Comparison of ENCODE assay signal across 9 cellular contexts in genomic region chr7:1028775-1029636, GRCh38. TPM values are rescaled to one million over a fixed set of nuclear protein-coding genes. Genes with fewer than 3 reads are reported as not detected.
A peak's percentile ranks its signal among the peaks of the same experiment; 100 is the strongest.
DNase-seq lines count a peak whose midpoint lies in the region; ATAC-seq and TF ChIP-seq lines count a peak whose summit lies in the region.
"Had no signal": no experiment of that assay in that cellular context is flagged by ENCODE, and none has a peak within 500 bp of the region (broad histone marks: within the 10 kb centered on the region; RNA-seq: fewer than 3 reads in every experiment).

No MANE protein-coding gene starts in this region.

- intact Hi-C loops in CD4-positive, alpha-beta T cell (cut with DNase I, micrococcal nuclease) = no loop called here
- intact Hi-C loops in OCI-LY7 (cut with micrococcal nuclease; ENCODE audit: unreplicated experiment) = loop anchor here (5.0 kb wide), 2 partner anchors 123 to 478 kb away; no protein-coding TSS in a partner anchor

- H3K27me3 Mint-ChIP-seq in CD4-positive, alpha-beta T cell = no peaks in the 10 kb centered on the region

- TSS peak; percentile 57 for BruUV-seq in OCI-LY7 (replicated peaks; lab: Mats Ljungman, UMichigan)

- 53 to 55% methylated on average over 18 of the region's 18 CpGs for WGBS in esophagus, 2 donors

- H3K36me3 ChIP-seq in HEK293 (ENCODE audit: control insufficient read depth in 2 of 2, insufficient read depth in 1 of 2, low read length in 2 of 2) (peaks cover 0 to 18% of the 10 kb centered on the region in 2 experiments; a peak in 1 of 3 replicates), OCI-LY7 (ENCODE audit: insufficient read depth, low read length) (peaks cover 21% of the 10 kb centered on the region; the same call in 1 of the 2 replicates), esophagus (ENCODE audit: control insufficient read depth in 2 of 2, insufficient read depth in 2 of 2, low read length in 1 of 2) (peaks cover 0 to 6% of the 10 kb centered on the region in 2 donors), mucosa of rectum (ENCODE audit: control insufficient read depth in 2 of 2, insufficient read depth in 2 of 2, low read length in 2 of 2) (peaks cover 0 to 3% of the 10 kb centered on the region in 2 donors)

- H3K4me1 Mint-ChIP-seq in CD4-positive, alpha-beta T cell (ENCODE audit: low read depth) = peaks cover 52% of the 10 kb centered on the region

- H3K36me3 Mint-ChIP-seq in CD4-positive, alpha-beta T cell (ENCODE audit: low read depth) = peaks cover 20% of the 10 kb centered on the region

- POLR2A ChIA-PET in CD4-positive, alpha-beta T cell (lab: Charles Lee) = interaction anchor here (0.6 to 1.1 kb wide), 2 partner anchors 14 to 16 kb away, joined by 3 to 4 read pairs; partner anchors contain the start of gene GPR146
- POLR2A ChIA-PET in HEK293 (lab: Yijun Ruan, JAX) = no interaction called here
- POLR2A ChIA-PET in OCI-LY7 (lab: Charles Lee) = no interaction called here

- no peaks in the 10 kb centered on the region for H3K27me3 ChIP-seq in CD4-positive, alpha-beta T cell (ENCODE audit: control insufficient read depth, insufficient read depth, low read length)
- H3K27me3 ChIP-seq in esophagus (ENCODE audit: control insufficient read depth in 1 of 2, insufficient read depth in 2 of 2, low read length in 2 of 2) (no peaks in the 10 kb centered on the region), mucosa of rectum (ENCODE audit: control insufficient read depth in 2 of 2, insufficient read depth in 2 of 2, low read length in 2 of 2) (no peaks in the 10 kb centered on the region)

- H3K9me3 Mint-ChIP-seq in CD4-positive, alpha-beta T cell = no peaks in the 10 kb centered on the region

- peak overlapping the region; percentile 51; the same call in 1 of the 2 replicates for H2AFZ ChIP-seq in OCI-LY7 (ENCODE audit: low read length)

- DNase-seq in CD4-positive, alpha-beta T cell = peak; percentile 33 to 61 (median 50)
- DNase-seq in OCI-LY7 (ENCODE audit: low spot score) = peak; percentile 62
- DNase-seq in activated T-cell treated with anti-CD3 and anti-CD28 coated beads, Interleukin-2, amount 50 U/mL, for 1 hour = peak; percentile 58
- peak; percentile 77 for DNase-seq in stimulated activated CD8-positive, alpha-beta memory T cell treated with anti-CD3 and anti-CD28 coated beads, Interleukin-4, amount 100 ng/mL, for 48 hours

- CTCF ChIA-PET in CD4-positive, alpha-beta T cell (lab: Charles Lee) = interaction anchor here (1.1 to 1.2 kb wide), 2 partner anchors 15 to 36 kb away, joined by 3 to 4 read pairs; partner anchors contain the start of gene GPR146
- CTCF ChIA-PET in HEK293 (lab: Yijun Ruan, JAX) (interaction anchor here (1.4 kb wide), 1 partner anchor 36 kb away, joined by 4 read pairs; no protein-coding TSS in a partner anchor), OCI-LY7 (lab: Charles Lee; ENCODE audit: unreplicated experiment) (no interaction called here)

- H3K27ac ChIP-seq in CD4-positive, alpha-beta T cell (ENCODE audit: low read depth, low read length) = peak overlapping the region; percentile 23
- H3K27ac ChIP-seq in HEK293 (ENCODE audit: extremely low read depth, low read depth, low read length) (peak overlapping the region; percentile 76; the same call in 1 of the 2 replicates), OCI-LY7 (ENCODE audit: low read depth, low read length, poor library complexity, severe bottlenecking) (peak overlapping the region; percentile 95), esophagus (ENCODE audit: low read depth in 2 of 2, low read length in 1 of 2) (peak overlapping the region; percentile 90), mucosa of rectum (ENCODE audit: low read depth in 2 of 2, low read length in 2 of 2) (peak overlapping the region; percentile 90)

- H3K4me1 ChIP-seq in HEK293 (ENCODE audit: control insufficient read depth, insufficient read depth, low read length) = peaks cover 10% of the 10 kb centered on the region; the same call in 1 of the 2 replicates
- H3K4me1 ChIP-seq in OCI-LY7 (ENCODE audit: insufficient read depth, low read length, poor library complexity, severe bottlenecking) = peaks cover 61% of the 10 kb centered on the region
- peaks cover 0 to 11% of the 10 kb centered on the region in 2 donors for H3K4me1 ChIP-seq in esophagus (ENCODE audit: control insufficient read depth in 2 of 2, insufficient read depth in 2 of 2, low read length in 1 of 2)
- peaks cover 10 to 23% of the 10 kb centered on the region in 2 donors for H3K4me1 ChIP-seq in mucosa of rectum (ENCODE audit: control insufficient read depth in 2 of 2, insufficient read depth in 2 of 2, low read length in 2 of 2)

- peak overlapping the region; percentile 84 for H3K27ac Mint-ChIP-seq in CD4-positive, alpha-beta T cell

- H3K4me3 Mint-ChIP-seq in CD4-positive, alpha-beta T cell = peak overlapping the region; percentile 93

- H3K4me2 ChIP-seq in OCI-LY7 (ENCODE audit: low read length) = peak overlapping the region; percentile 96

- TF ChIP-seq CTCF in CD4-positive, alpha-beta T cell (IDR thresholded peaks at IDR 0.05) = no peak
- no peak for TF ChIP-seq CTCF in HEK293 (tag by site-specific recombination; IDR thresholded peaks at IDR 0.05)
- TF ChIP-seq CTCF in OCI-LY7 (conservative IDR thresholded peaks at IDR 0.05; ENCODE audit: low read length) = no peak

- peaks cover 25% of the 10 kb centered on the region; the same call in 1 of the 2 replicates for H3K79me2 ChIP-seq in OCI-LY7 (ENCODE audit: insufficient read depth, low read depth, low read length)

- H3K4me3 ChIP-seq in HEK293 (ENCODE audit: low read depth, low read length) (peak overlapping the region; percentile 67), OCI-LY7 (ENCODE audit: low read depth, low read length, poor library complexity, severe bottlenecking) (peak overlapping the region; percentile 85), esophagus (ENCODE audit: low read depth in 1 of 2, low read length in 2 of 2) (peak overlapping the region; percentile 55 to 69), mucosa of rectum (ENCODE audit: low read length in 2 of 2) (peak overlapping the region; percentile 67 to 76)

- no peaks in the 10 kb centered on the region for H3K9me2 ChIP-seq in OCI-LY7 (ENCODE audit: insufficient read depth, low read length)

- peak overlapping the region; percentile 56 to 80 for H3K9ac ChIP-seq in mucosa of rectum (ENCODE audit: low read depth in 1 of 2, low read length in 2 of 2)

- peak; percentile 66 for ATAC-seq in CD4-positive, alpha-beta T cell (ENCODE audit: poor library complexity)
- ATAC-seq in HG02870 (IDR thresholded peaks at IDR 0.05; ENCODE audit: unreplicated experiment) = no peak

- H4K20me1 ChIP-seq in OCI-LY7 (ENCODE audit: insufficient read depth, low read length) = no peaks in the 10 kb centered on the region

- no peaks in the 10 kb centered on the region for H3K9me3 ChIP-seq in CD4-positive, alpha-beta T cell (ENCODE audit: control insufficient read depth, low read length)
- H3K9me3 ChIP-seq in HEK293 (ENCODE audit: control insufficient read depth, insufficient read depth, low read depth, low read length) (no peaks in the 10 kb centered on the region), OCI-LY7 (ENCODE audit: low read length) (no peaks in the 10 kb centered on the region), esophagus (ENCODE audit: control insufficient read depth in 2 of 2, insufficient read depth in 1 of 2, low read depth in 1 of 2, low read length in 1 of 2) (no peaks in the 10 kb centered on the region), mucosa of rectum (ENCODE audit: control insufficient read depth in 2 of 2, low read length in 2 of 2) (no peaks in the 10 kb centered on the region)

TF ChIP-seq in HEK293, 187 proteins besides CTCF, POLR2A, EP300 and RAD21 (continues in another document):
- TF ChIP-seq BCL11A (tag by site-specific recombination; IDR thresholded peaks at IDR 0.05; ENCODE audit: low read depth) = peak; percentile 61; the same call in 1 of the 2 replicates
- no peak for TF ChIP-seq KLF16 (tag by site-specific recombination; IDR thresholded peaks at IDR 0.05)
- peak; percentile 65 for TF ChIP-seq ZBTB17 (tag by site-specific recombination; IDR thresholded peaks at IDR 0.05)
- TF ChIP-seq ZNF2 (tag by site-specific recombination; IDR thresholded peaks at IDR 0.05) = no peak
- TF ChIP-seq ZNF629 (tag by site-specific recombination; IDR thresholded peaks at IDR 0.05) = no peak
- no peak for TF ChIP-seq ZNF792 (tag by site-specific recombination; IDR thresholded peaks at IDR 0.05)
- peak; percentile 99 for TF ChIP-seq ZNF121 (tag by site-specific recombination; IDR thresholded peaks at IDR 0.05)
- no peak for TF ChIP-seq ZFHX2 (tag by site-specific recombination; conservative IDR thresholded peaks at IDR 0.05)
- TF ChIP-seq KLF9 (tag by site-specific recombination; IDR thresholded peaks at IDR 0.05; ENCODE audit: low read depth) = no peak
- no peak for TF ChIP-seq MEIS1 (CRISPR knock-in tag; IDR thresholded peaks at IDR 0.05; ENCODE audit: borderline replicate concordance)
- no peak for TF ChIP-seq ZNF664 (tag by site-specific recombination; IDR thresholded peaks at IDR 0.05)
- no peak for TF ChIP-seq ZFP69B (tag by site-specific recombination; IDR thresholded peaks at IDR 0.05)
- TF ChIP-seq ZNF621 (tag by site-specific recombination; IDR thresholded peaks at IDR 0.05) = no peak
- TF ChIP-seq ZNF561 (tag by site-specific recombination; IDR thresholded peaks at IDR 0.05; ENCODE audit: borderline replicate concordance) = no peak
- TF ChIP-seq GLIS1 (tag by site-specific recombination; IDR thresholded peaks at IDR 0.05) = peak; percentile 51
- peak; percentile 77 for TF ChIP-seq GLIS2 (tag by site-specific recombination; IDR thresholded peaks at IDR 0.05)
- TF ChIP-seq ZNF274 (IDR thresholded peaks at IDR 0.05; ENCODE audit: low read length) = no peak
- TF ChIP-seq ZNF274 (tag by site-specific recombination; IDR thresholded peaks at IDR 0.05; ENCODE audit: borderline replicate concordance) = no peak
- 0 out of 2 replicates have a peak, but pooled peaks have one; percentile 22 for TF ChIP-seq ZNF600 (tag by site-specific recombination; IDR thresholded peaks at IDR 0.05)
- TF ChIP-seq ZNF48 (tag by site-specific recombination; IDR thresholded peaks at IDR 0.05) = no peak
- TF ChIP-seq ZNF132 (tag by site-specific recombination; IDR thresholded peaks at IDR 0.05; ENCODE audit: borderline replicate concordance) = no peak

RNA-seq across cellular contexts. Expression of gene GPR146, which starts 15.3 kb away (rescaled TPM):
- total RNA-seq in CD4-positive, alpha-beta T cell = 10 to 100 TPM in 1 of 2 experiments, 1 to 10 TPM in 1; 9.9 to 13.7 TPM
- 0.62 and 0.95 TPM in 2 replicates for total RNA-seq in OCI-LY7 (2014; rRNA removed; shearing (Covaris generic))
- 0.77 and 3.3 TPM in 2 replicates for total RNA-seq in OCI-LY7 (2022)
- polyA plus RNA-seq in esophagus = 1 to 10 TPM; 4.5 to 6.3 TPM

RNA-seq across cellular contexts. Expression of gene CYP2W1, which starts 46.0 kb away (rescaled TPM):
- total RNA-seq in CD4-positive, alpha-beta T cell = not detected
- 0.31 TPM in 1 of 2 replicates, not detected in the other for total RNA-seq in OCI-LY7 (2014; rRNA removed; shearing (Covaris generic))
- total RNA-seq in OCI-LY7 (2022) = 1.3 and 1.5 TPM in 2 replicates
- 1 to 10 TPM in 1 of 2 donors, under 1 TPM in 1; 0.48 to 1.5 TPM for polyA plus RNA-seq in esophagus
- total RNA-seq: T-helper 2 cell treated with Interferon-gamma antibody and Interleukin-4, amounts not matched to agents 100 ng/mL and 5 ng/mL, for 36 hours had no signal

RNA-seq across cellular contexts. Expression of gene COX19, which starts 53.7 kb away (rescaled TPM):
- 10 to 100 TPM; 47.7 to 51.8 TPM for total RNA-seq in CD4-positive, alpha-beta T cell
- 20.3 and 23.2 TPM in 2 replicates for total RNA-seq in OCI-LY7 (2014; rRNA removed; shearing (Covaris generic))
- total RNA-seq in OCI-LY7 (2022) = 43.1 and 45.7 TPM in 2 replicates
- 1 to 10 TPM; 4.1 to 5.5 TPM for polyA plus RNA-seq in esophagus

RNA-seq across cellular contexts. Expression of gene GPER1, which starts 58.9 kb away (rescaled TPM):
- not detected for total RNA-seq in CD4-positive, alpha-beta T cell
- total RNA-seq in OCI-LY7 (2014; rRNA removed; shearing (Covaris generic)) = 22.9 and 34.9 TPM in 2 replicates
- total RNA-seq in OCI-LY7 (2022) = 44.7 and 75.9 TPM in 2 replicates
- 1 to 10 TPM in 1 of 2 donors, under 1 TPM in 1; 0.81 to 1.1 TPM for polyA plus RNA-seq in esophagus

Comparison
In these comparisons a context has a peak if more than half of its experiments do, and no peak if none do; other contexts are left out.
1. H3K27ac ChIP-seq: peak in every context shown above with its lines; median percentile 95 in OCI-LY7; 90 in esophagus; 90 in mucosa of rectum; 76 in HEK293; 23 in CD4-positive, alpha-beta T cell.